ENCODE assay signal across 2 cellular contexts in the genomic region with DNA sequence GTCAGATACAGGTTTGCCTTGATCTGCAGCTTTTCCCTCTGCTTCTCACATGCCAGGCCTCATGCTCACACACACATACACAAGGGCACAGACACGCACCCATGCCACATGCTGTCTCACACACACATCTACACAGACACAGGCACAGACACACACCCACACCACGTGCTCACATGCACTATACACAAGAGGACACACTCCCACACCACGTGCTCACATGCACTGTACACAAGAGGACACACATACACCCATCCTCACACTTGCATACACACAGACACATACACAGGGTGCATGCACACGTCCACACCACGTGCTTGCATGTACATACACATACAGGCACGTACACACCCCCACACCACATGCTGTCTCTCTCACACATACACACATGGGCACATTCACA.
A peak's percentile ranks its signal among the peaks of the same experiment; 100 is the strongest.
TF ChIP-seq lines count a peak whose summit lies in the region.

No MANE protein-coding gene starts in this region.

TF ChIP-seq in IMR-90, 13 proteins besides CTCF, POLR2A, EP300 and RAD21:
- TF ChIP-seq MAZ (IDR thresholded peaks at IDR 0.05; ENCODE audit: borderline replicate concordance, low read depth, low read length) (no peak), CEBPB (IDR thresholded peaks at IDR 0.05; ENCODE audit: low read depth, low read length) (no peak), CHD1 (IDR thresholded peaks at IDR 0.05; ENCODE audit: low read depth, low read length) (no peak), RFX5 (IDR thresholded peaks at IDR 0.05; ENCODE audit: low read depth, low read length) (no peak), NFE2L2 (IDR thresholded peaks at IDR 0.05; ENCODE audit: low read depth, low read length) (no peak), RCOR1 (IDR thresholded peaks at IDR 0.05; ENCODE audit: insufficient replicate concordance, low read length) (no peak), SMC3 (IDR thresholded peaks at IDR 0.05; ENCODE audit: low read depth, low read length) (no peak), FOS (IDR thresholded peaks at IDR 0.05; ENCODE audit: low read depth, low read length) (no peak), MXI1 (IDR thresholded peaks at IDR 0.05; ENCODE audit: borderline replicate concordance, low read depth, low read length) (no peak), MAFK (IDR thresholded peaks at IDR 0.05; ENCODE audit: low read depth, low read length) (no peak), BHLHE40 (IDR thresholded peaks at IDR 0.05; ENCODE audit: low read depth, low read length) (no peak), USF2 (IDR thresholded peaks at IDR 0.05; ENCODE audit: low read depth, low read length) (no peak)
- TF ChIP-seq, protein P1, sequence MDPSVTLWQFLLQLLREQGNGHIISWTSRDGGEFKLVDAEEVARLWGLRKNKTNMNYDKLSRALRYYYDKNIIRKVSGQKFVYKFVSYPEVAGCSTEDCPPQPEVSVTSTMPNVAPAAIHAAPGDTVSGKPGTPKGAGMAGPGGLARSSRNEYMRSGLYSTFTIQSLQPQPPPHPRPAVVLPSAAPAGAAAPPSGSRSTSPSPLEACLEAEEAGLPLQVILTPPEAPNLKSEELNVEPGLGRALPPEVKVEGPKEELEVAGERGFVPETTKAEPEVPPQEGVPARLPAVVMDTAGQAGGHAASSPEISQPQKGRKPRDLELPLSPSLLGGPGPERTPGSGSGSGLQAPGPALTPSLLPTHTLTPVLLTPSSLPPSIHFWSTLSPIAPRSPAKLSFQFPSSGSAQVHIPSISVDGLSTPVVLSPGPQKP (IDR thresholded peaks at IDR 0.05; ENCODE audit: borderline replicate concordance, low read depth, low read length): no peak

TF ChIP-seq in K562, 482 proteins besides CTCF, POLR2A, EP300 and RAD21:
- TF ChIP-seq, protein P2, sequence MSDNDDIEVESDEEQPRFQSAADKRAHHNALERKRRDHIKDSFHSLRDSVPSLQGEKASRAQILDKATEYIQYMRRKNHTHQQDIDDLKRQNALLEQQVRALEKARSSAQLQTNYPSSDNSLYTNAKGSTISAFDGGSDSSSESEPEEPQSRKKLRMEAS (CRISPR knock-in tag; IDR thresholded peaks at IDR 0.05): peak; percentile 54; the same call in 1 of the 2 replicates
- TF ChIP-seq, protein P3, sequence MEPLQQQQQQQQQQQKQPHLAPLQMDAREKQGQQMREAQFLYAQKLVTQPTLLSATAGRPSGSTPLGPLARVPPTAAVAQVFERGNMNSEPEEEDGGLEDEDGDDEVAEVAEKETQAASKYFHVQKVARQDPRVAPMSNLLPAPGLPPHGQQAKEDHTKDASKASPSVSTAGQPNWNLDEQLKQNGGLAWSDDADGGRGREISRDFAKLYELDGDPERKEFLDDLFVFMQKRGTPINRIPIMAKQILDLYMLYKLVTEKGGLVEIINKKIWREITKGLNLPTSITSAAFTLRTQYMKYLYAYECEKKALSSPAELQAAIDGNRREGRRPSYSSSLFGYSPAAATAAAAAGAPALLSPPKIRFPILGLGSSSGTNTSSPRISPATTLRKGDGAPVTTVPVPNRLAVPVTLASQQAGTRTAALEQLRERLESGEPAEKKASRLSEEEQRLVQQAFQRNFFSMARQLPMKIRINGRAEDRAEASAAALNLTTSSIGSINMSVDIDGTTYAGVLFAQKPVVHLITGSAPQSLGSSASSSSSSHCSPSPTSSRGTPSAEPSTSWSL (CRISPR knock-in tag; IDR thresholded peaks at IDR 0.05; ENCODE audit: borderline replicate concordance): no peak
- TF ChIP-seq STAT5B (CRISPR knock-in tag; IDR thresholded peaks at IDR 0.05): no peak
- TF ChIP-seq STAG1 (CRISPR knock-in tag; IDR thresholded peaks at IDR 0.05; ENCODE audit: borderline replicate concordance): no peak
- TF ChIP-seq USF1 (CRISPR knock-in tag; IDR thresholded peaks at IDR 0.05): peak; percentile 6; the same call in 1 of the 2 replicates
